Comparison of ENCODE assay signal across 16 cellular contexts in genomic region chr1:85319488-85319887, GRCh38. TPM values are rescaled to one million over a fixed set of nuclear protein-coding genes. Genes with fewer than 3 reads are reported as not detected.
DNase-seq lines count a peak whose midpoint lies in the region; ATAC-seq and TF ChIP-seq lines count a peak whose summit lies in the region.
"Had no signal": no experiment of that assay in that cellular context is flagged by ENCODE, and none has a peak within 500 bp of the region (broad histone marks: within the 10 kb centered on the region; RNA-seq: fewer than 3 reads in every experiment).

No MANE protein-coding gene starts in this region.

- H3K79me2 ChIP-seq in SK-N-SH (ENCODE audit: insufficient read depth): peaks cover 66% of the 10 kb centered on the region
- H3K79me2 ChIP-seq in trophoblast cell (ENCODE audit: control insufficient read depth, insufficient read depth, low read length, poor library complexity): no peaks in the 10 kb centered on the region

- no peaks in the 10 kb centered on the region for H3K79me1 ChIP-seq in trophoblast cell (ENCODE audit: low read length)

- WGBS in SK-N-SH (ENCODE audit: low lambda C conversion rate): 15% methylated on average over 3 of the region's 3 CpGs
- no CpG with 5 or more reads among the region's 3 CpGs for WGBS in trophoblast cell (ENCODE audit: extremely low coverage, insufficient coverage, insufficient read length)

- no peak overlapping the region for H2BK120ac ChIP-seq in trophoblast cell (ENCODE audit: insufficient read depth, low read length, poor library complexity)

- CTCF ChIA-PET in SK-N-SH (lab: Yijun Ruan, JAX): no interaction called here

- H2AK5ac ChIP-seq in trophoblast cell (ENCODE audit: low read length): no peak overlapping the region

- H3K23ac ChIP-seq in trophoblast cell (ENCODE audit: low read length): no peak overlapping the region

- peak overlapping the region; percentile 89 for H3K9ac ChIP-seq in SK-N-SH
- H3K9ac ChIP-seq in trophoblast cell (ENCODE audit: low read length): no peak overlapping the region
- H3K9ac ChIP-seq: BLaER1 treated with 17β-estradiol and CSF1 and Interleukin-3, amounts not matched to agents 10 nM and 100 nM had no signal

- ATAC-seq in HG03439 (IDR thresholded peaks at IDR 0.05; ENCODE audit: unreplicated experiment): no peak
- ATAC-seq: GM23338 had no signal

- H2BK5ac ChIP-seq in trophoblast cell (ENCODE audit: low read depth, low read length, poor library complexity): no peak overlapping the region

- H3K4me1 ChIP-seq in SK-N-SH (ENCODE audit: control insufficient read depth in 1 of 2, insufficient read depth in 2 of 2, low read depth in 1 of 2, low read length in 1 of 2) (peaks cover 21 to 72% of the 10 kb centered on the region in 2 experiments), trophoblast cell (ENCODE audit: control insufficient read depth in 1 of 2, insufficient read depth in 2 of 2, low read length in 2 of 2) (peaks cover 3 to 4% of the 10 kb centered on the region in 2 experiments)

- peaks cover 18 to 25% of the 10 kb centered on the region in 2 experiments for H3K36me3 ChIP-seq in SK-N-SH (replicated peaks in 1 of 2; ENCODE audit: control insufficient read depth in 1 of 2, insufficient read depth in 2 of 2, low read length in 1 of 2)
- H3K36me3 ChIP-seq in trophoblast cell (ENCODE audit: control insufficient read depth in 1 of 2, insufficient read depth in 2 of 2, low read length in 2 of 2): no peaks in the 10 kb centered on the region
- H3K36me3 ChIP-seq: BLaER1 treated with 17β-estradiol and CSF1 and Interleukin-3, amounts not matched to agents 10 nM and 100 nM had no signal

- TF ChIP-seq CTCF in SK-N-SH (IDR thresholded peaks at IDR 0.05): no peak

- TF ChIP-seq RAD21 in SK-N-SH (IDR thresholded peaks at IDR 0.05; ENCODE audit: low read length): no peak

- no peak overlapping the region for H4K12ac ChIP-seq in trophoblast cell (ENCODE audit: low read depth, low read length)

- H3K18ac ChIP-seq in trophoblast cell (ENCODE audit: low read length): no peak overlapping the region

- H3K27ac ChIP-seq in SK-N-SH (ENCODE audit: low read depth in 2 of 2, low read length in 1 of 2) (peak overlapping the region; percentile 94 to 100), trophoblast cell (ENCODE audit: low read depth, low read length) (no peak overlapping the region)
- H3K27ac ChIP-seq: BLaER1 treated with 17β-estradiol and CSF1 and Interleukin-3, amounts not matched to agents 10 nM and 100 nM had no signal

- peak in 1 of 2 experiments; percentile 79; a peak in 2 of 4 replicates for TF ChIP-seq EP300 in SK-N-SH (IDR thresholded peaks at IDR 0.05; ENCODE audit: borderline replicate concordance in 1 of 2, low read depth in 1 of 2, low read length in 1 of 2)

- no peaks in the 10 kb centered on the region for H3K9me2 ChIP-seq in SK-N-SH

- no peaks in the 10 kb centered on the region for H3K27me3 ChIP-seq in SK-N-SH (ENCODE audit: insufficient read depth)
- no peaks in the 10 kb centered on the region for H3K27me3 ChIP-seq in trophoblast cell (ENCODE audit: insufficient read depth, low read length)

- peaks cover 86% of the 10 kb centered on the region for H3F3A ChIP-seq in SK-N-SH (replicated peaks; ENCODE audit: insufficient read depth)

- no peak overlapping the region for H4K91ac ChIP-seq in trophoblast cell (ENCODE audit: low read depth, low read length)

- no peak overlapping the region for H2BK12ac ChIP-seq in trophoblast cell (ENCODE audit: low read length)

- H3K4me3 ChIP-seq in SK-N-SH (ENCODE audit: low read depth in 2 of 2, low read length in 1 of 2) (no peak overlapping the region), trophoblast cell (ENCODE audit: low read depth, low read length) (no peak overlapping the region)
- H3K4me3 ChIP-seq: BLaER1 treated with 17β-estradiol and CSF1 and Interleukin-3, amounts not matched to agents 10 nM and 100 nM; GM23338 had no signal

- no peak overlapping the region for H4K8ac ChIP-seq in trophoblast cell (ENCODE audit: low read depth, low read length)

- H3K4me2 ChIP-seq in SK-N-SH (peak overlapping the region; percentile 73; the same call in 1 of the 2 replicates), trophoblast cell (ENCODE audit: low read length) (no peak overlapping the region)
- H3K4me2 ChIP-seq: BLaER1 treated with 17β-estradiol and CSF1 and Interleukin-3, amounts not matched to agents 10 nM and 100 nM; GM23338 had no signal

- no peaks in the 10 kb centered on the region for H3K9me3 ChIP-seq in SK-N-SH
- no peaks in the 10 kb centered on the region for H3K9me3 ChIP-seq in trophoblast cell (ENCODE audit: insufficient read depth, low read depth, low read length)
- H3K9me3 ChIP-seq: BLaER1 treated with 17β-estradiol and CSF1 and Interleukin-3, amounts not matched to agents 10 nM and 100 nM had no signal

- POLR2A ChIA-PET in SK-N-SH (lab: Yijun Ruan, JAX): no interaction called here

- no peak overlapping the region for H2AFZ ChIP-seq in SK-N-SH (ENCODE audit: low read depth)
- no peak overlapping the region for H2AFZ ChIP-seq in trophoblast cell (ENCODE audit: insufficient read depth, low read length, poor library complexity)
- H2AFZ ChIP-seq: GM23338 had no signal

- DNase-seq in GM04503 (ENCODE audit: low read depth): peak; percentile 63
- DNase-seq in SK-N-SH: no peak
- peak; percentile 83 for DNase-seq in fibroblast of gingiva (ENCODE audit: low read depth)
- no peak for DNase-seq in SW480 (ENCODE audit: low spot score)
- DNase-seq in NCI-H1092 (lab: John Stamatoyannopoulos, UW): no peak
- DNase-seq in trophoblast cell: no peak
- DNase-seq: Karpas-422, MM.1S, NCI-H1105 treated with DMSO at 0.1 percent for 48 hours, NCI-H187 treated with DMSO at 0.1 percent for 48 hours, NCI-H2171 treated with DMSO at 0.1 percent for 48 hours, NCI-H82, Right ventricle myocardium superior had no signal

- H3K4ac ChIP-seq in trophoblast cell (ENCODE audit: low read depth, low read length): no peak overlapping the region

- H3K14ac ChIP-seq in trophoblast cell (ENCODE audit: low read length): no peak overlapping the region

- H4K20me1 ChIP-seq in SK-N-SH (ENCODE audit: insufficient read depth): no peaks in the 10 kb centered on the region

TF ChIP-seq in SK-N-SH, 30 proteins besides CTCF, POLR2A, EP300 and RAD21:
- 0 out of 2 replicates have a peak, but pooled peaks have one; percentile 14 for TF ChIP-seq RXRA (IDR thresholded peaks at IDR 0.05; ENCODE audit: borderline replicate concordance, low read depth)
- TF ChIP-seq TCF12 (IDR thresholded peaks at IDR 0.05): peak; percentile 89; the same call in 1 of the 2 replicates
- TF ChIP-seq NFIC (IDR thresholded peaks at IDR 0.05; ENCODE audit: borderline replicate concordance): peak; percentile 49; the same call in 1 of the 2 replicates
- peak; percentile 42 for TF ChIP-seq JUND (IDR thresholded peaks at IDR 0.05)
- peak; percentile 27; the same call in 1 of the 2 replicates for TF ChIP-seq FOSL2 (IDR thresholded peaks at IDR 0.05; ENCODE audit: borderline replicate concordance, low read depth)
- TF ChIP-seq ELF1 (IDR thresholded peaks at IDR 0.05): no peak
- peak; percentile 73 for TF ChIP-seq PBX3 (IDR thresholded peaks at IDR 0.05)
- TF ChIP-seq POLR2AphosphoS5 (IDR thresholded peaks at IDR 0.05; ENCODE audit: low read depth, low read length): peak; percentile 63
- TF ChIP-seq MXI1 (IDR thresholded peaks at IDR 0.05; ENCODE audit: low read depth, low read length): no peak
- TF ChIP-seq TEAD4 (IDR thresholded peaks at IDR 0.05; ENCODE audit: borderline replicate concordance, insufficient read depth): peak; percentile 29; the same call in 1 of the 2 replicates

RNA-seq across cellular contexts. Expression of gene BCL10, which starts 43.1 kb away (rescaled TPM):
- 5.8 and 6.6 TPM in 2 replicates for polyA plus RNA-seq in SK-N-SH (2012; rRNA removed)
- 7.2 and 8.0 TPM in 2 replicates for polyA plus RNA-seq in SK-N-SH (2012; cell fraction: cytosol; rRNA removed)
- polyA plus RNA-seq in SK-N-SH (2012; cell fraction: nucleus; rRNA removed): 5.5 and 7.7 TPM in 2 replicates
- 13.1 and 13.6 TPM in 2 replicates for polyA plus RNA-seq in trophoblast cell (2013)

Comparison
In these comparisons a context has a peak if more than half of its experiments do, and no peak if none do; other contexts are left out.
1. DNase-seq: peak in GM04503 (single experiment) and fibroblast of gingiva (single experiment); none in SK-N-SH (single experiment), SW480 (single experiment), NCI-H1092 (single experiment) and trophoblast cell (0 of 2).